ENCODE assay signal across 2 cellular contexts in the genomic region with DNA sequence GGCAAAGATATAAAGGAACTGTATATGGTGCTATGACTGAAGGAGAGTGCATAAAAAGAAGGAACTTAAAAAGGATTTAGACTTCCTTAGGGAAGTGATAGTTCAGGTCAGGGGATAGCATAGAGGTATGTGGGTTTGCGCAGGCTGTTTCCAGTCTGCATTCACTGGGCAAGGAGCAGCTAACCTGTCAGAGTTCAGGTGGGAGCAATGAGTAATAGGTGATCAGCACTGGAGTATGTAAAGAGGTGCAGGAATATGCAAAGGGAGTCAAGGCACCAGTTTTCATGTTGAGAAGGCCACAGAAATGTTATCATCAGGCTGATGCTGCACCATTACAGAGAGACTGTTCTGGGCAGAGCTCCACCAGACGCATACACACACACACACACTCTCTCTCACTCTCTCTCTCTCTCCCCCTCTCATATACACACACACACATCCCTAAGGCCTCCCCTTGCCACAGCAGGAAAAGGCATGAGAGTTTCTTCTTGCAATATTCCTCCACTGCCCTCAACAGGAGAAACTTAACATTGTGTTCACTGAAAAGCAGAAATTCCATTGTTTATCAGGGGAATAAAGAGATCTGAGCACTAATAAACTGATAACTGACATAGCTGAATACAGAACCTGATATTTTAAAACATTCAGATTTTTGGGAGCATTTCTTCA.
TF ChIP-seq lines count a peak whose summit lies in the region.

No MANE protein-coding gene starts in this region.

TF ChIP-seq in Ishikawa, 13 proteins besides CTCF, POLR2A, EP300 and RAD21 (continued from another document):
- TF ChIP-seq REST (IDR thresholded peaks at IDR 0.05; ENCODE audit: low read depth): no peak
- no peak for TF ChIP-seq ZBTB7A (IDR thresholded peaks at IDR 0.05; ENCODE audit: low read depth)
- TF ChIP-seq NFIC (IDR thresholded peaks at IDR 0.05): no peak
- no peak for TF ChIP-seq YY1 (IDR thresholded peaks at IDR 0.05; ENCODE audit: low read depth)
- no peak for TF ChIP-seq TAF1 (IDR thresholded peaks at IDR 0.05; ENCODE audit: low read depth)
- no peak for TF ChIP-seq USF1 (IDR thresholded peaks at IDR 0.05)
- no peak for TF ChIP-seq CEBPB (IDR thresholded peaks at IDR 0.05)
- TF ChIP-seq TEAD4 (IDR thresholded peaks at IDR 0.05): no peak
- TF ChIP-seq FOXM1 (IDR thresholded peaks at IDR 0.05; ENCODE audit: borderline replicate concordance, low read depth): no peak
- no peak for TF ChIP-seq CREB1 (IDR thresholded peaks at IDR 0.05; ENCODE audit: low read depth)

TF ChIP-seq in liver, 16 proteins besides CTCF, POLR2A, EP300 and RAD21 (continued from another document):
- TF ChIP-seq, protein P1, sequence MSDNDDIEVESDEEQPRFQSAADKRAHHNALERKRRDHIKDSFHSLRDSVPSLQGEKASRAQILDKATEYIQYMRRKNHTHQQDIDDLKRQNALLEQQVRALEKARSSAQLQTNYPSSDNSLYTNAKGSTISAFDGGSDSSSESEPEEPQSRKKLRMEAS (IDR thresholded peaks at IDR 0.05): no peak
- no peak for TF ChIP-seq FOXA2 (IDR thresholded peaks at IDR 0.05)
